In the genomic region with DNA sequence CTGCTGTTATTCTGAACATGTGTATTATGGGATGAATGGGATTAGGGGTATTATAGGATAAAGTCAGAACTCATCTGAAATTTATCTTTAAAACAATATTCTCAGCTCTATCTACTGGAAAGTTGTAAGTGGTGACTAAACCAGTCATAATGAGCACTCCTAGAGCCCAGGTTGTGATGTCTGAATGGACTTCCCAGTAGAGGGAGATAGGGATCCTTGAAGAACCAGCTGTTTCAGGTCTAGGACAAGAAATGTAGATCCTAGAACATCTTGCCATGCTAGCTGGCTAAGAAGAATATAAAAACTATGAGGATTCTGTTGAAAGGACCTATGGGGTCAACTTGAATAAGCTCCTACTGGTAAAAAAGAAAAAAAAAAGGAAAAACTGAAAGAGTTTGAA, we compare ENCODE assay signal across 18 cellular contexts.
"Had no signal": no experiment of that assay in that cellular context is flagged by ENCODE, and none has a peak within 500 bp of the region (broad histone marks: within the 10 kb centered on the region; RNA-seq: fewer than 3 reads in every experiment).

No MANE protein-coding gene starts in this region.

- ATAC-seq: activated CD8-positive, alpha-beta T cell treated with anti-CD3 and anti-CD28 coated beads for 36 hours; activated T-cell treated with anti-CD3 and anti-CD28 coated beads, Interleukin-2, amount 50 U/mL, for 72 hours; gastrocnemius medialis had no signal

- H3K27me3 ChIP-seq: breast epithelium, gastrocnemius medialis, ovary, upper lobe of left lung had no signal

- DNase-seq: activated CD4-positive, alpha-beta T cell treated with anti-CD3 and anti-CD28 coated beads for 4 hours; activated CD8-positive, alpha-beta memory T cell treated with anti-CD3 and anti-CD28 coated beads, Interleukin-2, amount 50 U/mL, for 4 hours; activated CD8-positive, alpha-beta T cell treated with anti-CD3 and anti-CD28 coated beads for 36 hours; activated gamma-delta T cell treated with Interleukin-2 at 50 U/mL for 16 hours; activated naive CD8-positive, alpha-beta T cell treated with anti-CD3 and anti-CD28 coated beads for 36 hours; activated T-cell treated with anti-CD3 and anti-CD28 coated beads, Interleukin-2, amount 50 U/mL, for 72 hours; anterior cingulate cortex; esophagus squamous epithelium; gastrocnemius medialis; left ventricle myocardium inferior; nephron progenitor cell; ovary; stimulated activated CD4-positive, alpha-beta T cell treated with anti-CD3 and anti-CD28 coated beads, Interleukin-12 subunit alpha, Interleukin-12 subunit beta, amount 100 ng/mL, for 4 hours; stimulated activated naive CD4-positive, alpha-beta T cell treated with Interleukin-2 at 50 U/mL for 16 hours; T-helper 9 cell; upper lobe of left lung had no signal

- H3K36me3 ChIP-seq: breast epithelium, esophagus squamous epithelium, gastrocnemius medialis, left ventricle myocardium inferior, ovary, suprapubic skin, upper lobe of left lung had no signal

- H3K27ac ChIP-seq: breast epithelium, esophagus squamous epithelium, gastrocnemius medialis, left ventricle myocardium inferior, ovary, suprapubic skin, upper lobe of left lung had no signal

- H3K4me3 ChIP-seq: breast epithelium, esophagus squamous epithelium, gastrocnemius medialis, left ventricle myocardium inferior, ovary, suprapubic skin, upper lobe of left lung had no signal

- H3K4me1 ChIP-seq: breast epithelium, esophagus squamous epithelium, gastrocnemius medialis, suprapubic skin, upper lobe of left lung had no signal

- H3K9me3 ChIP-seq: breast epithelium, esophagus squamous epithelium, gastrocnemius medialis, left ventricle myocardium inferior, ovary, suprapubic skin, upper lobe of left lung had no signal
